In the genomic region with DNA sequence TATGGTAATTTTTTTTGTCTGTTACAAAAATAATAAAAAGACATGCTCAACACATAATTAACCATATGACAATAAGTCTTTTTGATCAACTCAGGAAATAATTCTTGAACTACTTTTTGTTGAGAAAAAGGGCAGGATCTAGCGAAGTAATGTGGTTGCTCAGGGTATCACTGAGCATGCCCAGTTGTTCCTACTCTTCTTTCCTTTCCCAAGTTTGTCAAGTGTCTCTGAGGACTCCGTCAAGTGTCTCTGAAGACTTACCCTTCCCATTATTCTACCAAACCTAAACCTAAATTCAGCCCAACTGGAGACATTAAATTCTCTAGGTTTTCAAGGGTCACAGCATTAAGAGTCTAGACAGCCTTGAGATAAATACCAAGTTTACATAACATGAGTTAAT, we compare ENCODE assay signal across 1 cellular context.
TF ChIP-seq lines count a peak whose summit lies in the region.

No MANE protein-coding gene starts in this region.

TF ChIP-seq in K562, 482 proteins besides CTCF, POLR2A, EP300 and RAD21:
- TF ChIP-seq NRF1 (conservative IDR thresholded peaks at IDR 0.05 in 1 of 2, IDR thresholded peaks at IDR 0.05 in 1 of 2) = peak; percentile 60 to 63
TF ChIP-seq in K562: peak in this region for 1; not testable (repeated sequence) for 481.
